Comparison of ENCODE assay signal across 14 cellular contexts in genomic region chr15:48370460-48370859, GRCh38. TPM values are rescaled to one million over a fixed set of nuclear protein-coding genes. Genes with fewer than 3 reads are reported as not detected.
A peak's percentile ranks its signal among the peaks of the same experiment; 100 is the strongest.
DNase-seq lines count a peak whose midpoint lies in the region; ATAC-seq and TF ChIP-seq lines count a peak whose summit lies in the region.
"Had no signal": no experiment of that assay in that cellular context is flagged by ENCODE, and none has a peak within 500 bp of the region (broad histone marks: within the 10 kb centered on the region; RNA-seq: fewer than 3 reads in every experiment).

No MANE protein-coding gene starts in this region.

- no peak for TF ChIP-seq CTCF in astrocyte of the spinal cord (IDR thresholded peaks at IDR 0.05; ENCODE audit: low read depth, low read length)

- no peak overlapping the region for H3K4me3 ChIP-seq in astrocyte of the spinal cord (ENCODE audit: low read depth, low read length)
- H3K4me3 ChIP-seq: thyroid gland had no signal

- ATAC-seq in GM21381 (IDR thresholded peaks at IDR 0.05; ENCODE audit: unreplicated experiment), result no peak
- ATAC-seq: activated CD8-positive, alpha-beta T cell treated with anti-CD3 and anti-CD28 coated beads for 36 hours; activated T-helper 17 cell treated with anti-CD3 and anti-CD28 coated beads, Interleukin-2, amount 50 U/mL, for 72 hours had no signal

- in situ Hi-C loops in astrocyte of the spinal cord (cut with HindIII; ENCODE audit: low sequenced_read_pairs), result no loop called here

- peak; percentile 60 for DNase-seq in AG20443 (ENCODE audit: low spot score)
- DNase-seq in LHCN-M2 (ENCODE audit: low read depth), result peak; percentile 97
- DNase-seq in astrocyte of the spinal cord (ENCODE audit: low read depth, low spot score), result peak; percentile 92
- peak; percentile 59 for DNase-seq in islet precursor cell
- no peak for DNase-seq in NCI-H446 (lab: John Stamatoyannopoulos, UW)
- no peak for DNase-seq in cortex of kidney (lab: John Stamatoyannopoulos, UW)
- no peak for DNase-seq in 8988T
- DNase-seq: activated CD8-positive, alpha-beta T cell treated with anti-CD3 and anti-CD28 coated beads for 36 hours; endodermal cell; NCI-H1092 treated with DMSO at 0.1 percent for 48 hours; NCI-H524 treated with DMSO at 0.1 percent for 48 hours; thyroid gland had no signal

RNA-seq across cellular contexts. Expression of gene DUT, which starts 39.2 kb away (rescaled TPM):
- 78.2 and 98.3 TPM in 2 replicates for total RNA-seq in LHCN-M2 (2014; rRNA removed)
- polyA plus RNA-seq in LHCN-M2 (2012), result 84.6 TPM

Comparison
In these comparisons a context has a peak if more than half of its experiments do, and no peak if none do; other contexts are left out.
1. DNase-seq: peak in AG20443 (single experiment), LHCN-M2 (single experiment), astrocyte of the spinal cord (single experiment) and islet precursor cell (single experiment); none in NCI-H446 (0 of 2), cortex of kidney (single experiment) and 8988T (single experiment).